Comparison of ENCODE assay signal across 21 cellular contexts in the genomic region with DNA sequence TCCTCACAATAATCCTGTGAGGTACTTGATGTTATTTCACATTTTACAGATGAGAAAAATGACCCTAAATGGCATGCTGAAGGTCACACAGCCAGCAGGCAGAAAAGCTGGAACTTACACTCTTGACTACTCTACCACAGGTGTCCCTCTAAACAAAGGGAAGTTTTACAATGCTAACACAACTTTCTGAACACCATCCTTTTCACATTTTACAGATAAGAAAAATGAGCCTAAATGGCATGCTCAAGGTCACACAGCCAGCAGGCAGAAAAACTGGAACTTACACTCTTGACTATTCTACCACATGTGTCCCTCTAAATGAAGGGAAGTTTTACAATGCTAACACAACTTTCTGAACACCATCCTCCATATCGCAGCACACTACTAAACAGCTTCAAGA.
"Had no signal": no experiment of that assay in that cellular context is flagged by ENCODE, and none has a peak within 500 bp of the region (broad histone marks: within the 10 kb centered on the region; RNA-seq: fewer than 3 reads in every experiment).

No MANE protein-coding gene starts in this region.

- H3K27ac Mint-ChIP-seq: activated CD4-positive, alpha-beta T cell treated with anti-CD3 and anti-CD28 coated beads, Interleukin-2, amount 10 ng/mL, durations not matched to agents 7 days and 5 days; activated naive CD4-positive, alpha-beta T cell treated with anti-CD3 and anti-CD28 coated beads, Interleukin-2, amount 50 U/mL, for 24 hours; T-helper 2 cell treated with Interferon-gamma antibody and Interleukin-4, amounts not matched to agents 5 μg/mL and 100 μg/mL, for 36 hours had no signal

- H3K27me3 Mint-ChIP-seq: activated CD4-positive, alpha-beta T cell treated with anti-CD3 and anti-CD28 coated beads, Interleukin-2, amount 10 ng/mL, durations not matched to agents 7 days and 5 days; activated naive CD4-positive, alpha-beta T cell treated with anti-CD3 and anti-CD28 coated beads, Interleukin-2, amount 50 U/mL, for 24 hours had no signal

- H3K9me3 ChIP-seq: ascending aorta, lower lobe of right lung, mucosa of descending colon, prostate gland, tibial artery had no signal

- H3K4me1 ChIP-seq: prostate gland had no signal

- H3K4me3 ChIP-seq: ascending aorta, lower lobe of right lung, mucosa of descending colon, prostate gland, tibial artery had no signal

- FAIRE-seq: keratinocyte, urothelium cell line had no signal

- H3K27me3 ChIP-seq: ascending aorta, brain microvascular endothelial cell, foreskin keratinocyte, tibial artery had no signal

- H3K36me3 ChIP-seq: brain microvascular endothelial cell, lower lobe of right lung, prostate gland, tibial artery had no signal

- ATAC-seq: foreskin keratinocyte; lower lobe of right lung; mucosa of descending colon; stimulated activated naive CD8-positive, alpha-beta T cell treated with anti-CD3 and anti-CD28 coated beads, Interleukin-15, Interleukin-2, amounts not matched to agents 100 U/mL and 50 U/mL, for 24 hours had no signal

- H3K9me3 Mint-ChIP-seq: activated naive CD4-positive, alpha-beta T cell treated with anti-CD3 and anti-CD28 coated beads, Interleukin-2, amount 50 U/mL, for 24 hours; T-helper 2 cell treated with Interferon-gamma antibody and Interleukin-4, amounts not matched to agents 5 μg/mL and 100 μg/mL, for 36 hours had no signal

- H3K27ac ChIP-seq: ascending aorta, brain microvascular endothelial cell, foreskin keratinocyte, lower lobe of right lung, prostate gland, VCaP had no signal

- H3K4me3 Mint-ChIP-seq: activated CD4-positive, alpha-beta T cell treated with anti-CD3 and anti-CD28 coated beads, Interleukin-2, amount 10 ng/mL, durations not matched to agents 7 days and 5 days; activated naive CD4-positive, alpha-beta T cell treated with anti-CD3 and anti-CD28 coated beads, Interleukin-2, amount 50 U/mL, for 24 hours; T-helper 2 cell treated with Interferon-gamma antibody and Interleukin-4, amounts not matched to agents 5 μg/mL and 100 μg/mL, for 36 hours had no signal

- DNase-seq: activated CD4-positive, alpha-beta T cell treated with anti-CD3 and anti-CD28 coated beads, Interleukin-2, amount 10 ng/mL, durations not matched to agents 7 days and 5 days; activated CD4-positive, CD25-positive, alpha-beta regulatory T cell treated with anti-CD3 and anti-CD28 coated beads, Interleukin-2, amount 50 U/mL, for 72 hours; activated gamma-delta T cell treated with Interleukin-2 at 50 U/mL for 16 hours; activated T-cell treated with anti-CD3 and anti-CD28 coated beads, Interleukin-2, amount 50 U/mL, for 1 hour; brain microvascular endothelial cell; central memory CD4-positive, alpha-beta T cell; effector memory CD4-positive, alpha-beta T cell; foreskin keratinocyte; lower lobe of right lung; mesendoderm; mucosa of descending colon; stimulated activated CD4-positive, alpha-beta T cell treated with anti-CD3 and anti-CD28 coated beads, Interleukin-4, amount 100 ng/mL, for 24 hours; stimulated activated naive CD8-positive, alpha-beta T cell treated with anti-CD3 and anti-CD28 coated beads, Interleukin-15, Interleukin-2, amounts not matched to agents 100 U/mL and 50 U/mL, for 24 hours; tibial artery had no signal
